5 cellular contexts compared by ENCODE assay signal in the genomic region with DNA sequence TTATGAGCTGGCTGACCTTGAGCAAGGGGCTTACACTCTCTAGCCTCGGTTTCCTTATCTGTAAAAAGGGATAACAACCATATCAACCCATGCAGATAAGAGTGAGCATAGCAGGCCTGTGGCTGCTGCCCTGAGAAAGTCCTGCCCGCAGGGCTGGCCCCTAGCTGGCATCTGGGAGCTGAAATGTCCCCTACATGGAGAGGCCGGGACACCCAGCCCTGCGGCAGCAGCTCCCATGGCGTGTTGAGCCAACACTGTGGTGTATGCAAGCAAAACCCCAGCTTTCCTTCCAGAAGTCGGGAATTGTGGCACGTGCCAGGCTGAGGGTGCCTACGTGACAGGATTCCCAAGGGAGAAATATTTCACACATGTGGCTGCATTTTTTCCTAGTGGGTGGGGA.
"Had no signal": no experiment of that assay in that cellular context is flagged by ENCODE, and none has a peak within 500 bp of the region (broad histone marks: within the 10 kb centered on the region; RNA-seq: fewer than 3 reads in every experiment).

No MANE protein-coding gene starts in this region.

- H3K4me3 ChIP-seq: GM23248 had no signal

- H3K27ac ChIP-seq: GM23248, HL-60 had no signal

- DNase-seq: GM23248, GOT3, H7, HCEC 1CT had no signal
